1 cellular context compared by ENCODE assay signal in the genomic region with DNA sequence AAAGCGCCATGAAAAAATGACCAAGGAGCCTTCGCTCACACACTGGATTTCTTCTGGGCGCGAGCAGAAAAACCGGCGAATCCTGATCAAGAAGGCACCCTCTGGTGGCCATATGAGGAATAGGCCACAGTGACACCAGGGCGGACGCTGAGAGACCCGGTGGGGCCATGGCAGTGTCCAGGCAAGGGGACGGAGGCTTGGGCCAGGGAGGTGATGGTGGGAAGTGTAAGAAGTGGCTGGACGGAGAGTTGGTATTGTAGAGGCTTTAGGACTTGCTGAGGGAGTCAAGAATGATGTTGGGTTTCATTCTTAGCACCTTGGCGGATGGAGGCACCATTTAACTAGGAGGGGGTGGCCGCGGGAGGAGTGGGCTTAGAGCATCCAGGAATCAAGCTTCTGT.
TF ChIP-seq lines count a peak whose summit lies in the region.

No MANE protein-coding gene starts in this region.

TF ChIP-seq in HepG2, 621 proteins besides CTCF, POLR2A, EP300 and RAD21:
- no peak for TF ChIP-seq ZNF34 (CRISPR knock-in tag; IDR thresholded peaks at IDR 0.05; ENCODE audit: borderline replicate concordance)
- TF ChIP-seq HMGXB4 (CRISPR knock-in tag; IDR thresholded peaks at IDR 0.05; ENCODE audit: borderline replicate concordance in 1 of 2, low read depth in 1 of 2) = peak in 1 of 2 experiments; percentile 34; a peak in 1 of 4 replicates
- peak; percentile 74 for TF ChIP-seq STAG1 (CRISPR knock-in tag; IDR thresholded peaks at IDR 0.05)
- no peak for TF ChIP-seq ZNF574 (CRISPR knock-in tag; IDR thresholded peaks at IDR 0.05)
- TF ChIP-seq SOX6 (IDR thresholded peaks at IDR 0.05) = no peak
- no peak for TF ChIP-seq SOX6 (CRISPR knock-in tag; IDR thresholded peaks at IDR 0.05)
- 0 out of 2 replicates have a peak, but pooled peaks have one; percentile 16 for TF ChIP-seq ZNF605 (CRISPR knock-in tag; IDR thresholded peaks at IDR 0.05)
- peak; percentile 86 for TF ChIP-seq XRCC5 (optimal IDR thresholded peaks at IDR 0.05; ENCODE audit: low read length)
- peak; percentile 61 for TF ChIP-seq SMC3 (IDR thresholded peaks at IDR 0.05; ENCODE audit: low read length)
- TF ChIP-seq, protein P1, sequence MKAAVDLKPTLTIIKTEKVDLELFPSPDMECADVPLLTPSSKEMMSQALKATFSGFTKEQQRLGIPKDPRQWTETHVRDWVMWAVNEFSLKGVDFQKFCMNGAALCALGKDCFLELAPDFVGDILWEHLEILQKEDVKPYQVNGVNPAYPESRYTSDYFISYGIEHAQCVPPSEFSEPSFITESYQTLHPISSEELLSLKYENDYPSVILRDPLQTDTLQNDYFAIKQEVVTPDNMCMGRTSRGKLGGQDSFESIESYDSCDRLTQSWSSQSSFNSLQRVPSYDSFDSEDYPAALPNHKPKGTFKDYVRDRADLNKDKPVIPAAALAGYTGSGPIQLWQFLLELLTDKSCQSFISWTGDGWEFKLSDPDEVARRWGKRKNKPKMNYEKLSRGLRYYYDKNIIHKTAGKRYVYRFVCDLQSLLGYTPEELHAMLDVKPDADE (CRISPR knock-in tag; IDR thresholded peaks at IDR 0.05) = no peak
- peak; percentile 26; the same call in 1 of the 2 replicates for TF ChIP-seq BORCS8-MEF2B (CRISPR knock-in tag; IDR thresholded peaks at IDR 0.05)
- TF ChIP-seq TRIM24 (CRISPR knock-in tag; IDR thresholded peaks at IDR 0.05) = no peak
- TF ChIP-seq, protein P2, sequence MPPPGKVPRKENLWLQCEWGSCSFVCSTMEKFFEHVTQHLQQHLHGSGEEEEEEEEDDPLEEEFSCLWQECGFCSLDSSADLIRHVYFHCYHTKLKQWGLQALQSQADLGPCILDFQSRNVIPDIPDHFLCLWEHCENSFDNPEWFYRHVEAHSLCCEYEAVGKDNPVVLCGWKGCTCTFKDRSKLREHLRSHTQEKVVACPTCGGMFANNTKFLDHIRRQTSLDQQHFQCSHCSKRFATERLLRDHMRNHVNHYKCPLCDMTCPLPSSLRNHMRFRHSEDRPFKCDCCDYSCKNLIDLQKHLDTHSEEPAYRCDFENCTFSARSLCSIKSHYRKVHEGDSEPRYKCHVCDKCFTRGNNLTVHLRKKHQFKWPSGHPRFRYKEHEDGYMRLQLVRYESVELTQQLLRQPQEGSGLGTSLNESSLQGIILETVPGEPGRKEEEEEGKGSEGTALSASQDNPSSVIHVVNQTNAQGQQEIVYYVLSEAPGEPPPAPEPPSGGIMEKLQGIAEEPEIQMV (CRISPR knock-in tag; IDR thresholded peaks at IDR 0.05; ENCODE audit: low read depth) = 0 out of 2 replicates have a peak, but pooled peaks have one; percentile 67
- TF ChIP-seq KDM2A (CRISPR knock-in tag; IDR thresholded peaks at IDR 0.05; ENCODE audit: borderline replicate concordance, low read depth) = peak; percentile 51; the same call in 1 of the 2 replicates
- 0 out of 2 replicates have a peak, but pooled peaks have one; percentile 25 for TF ChIP-seq PATZ1 (CRISPR knock-in tag; IDR thresholded peaks at IDR 0.05)
- no peak for TF ChIP-seq NBN (conservative IDR thresholded peaks at IDR 0.05)
- TF ChIP-seq ETV5 (CRISPR knock-in tag; IDR thresholded peaks at IDR 0.05; ENCODE audit: borderline replicate concordance) = 0 out of 2 replicates have a peak, but pooled peaks have one; percentile 10
- no peak for TF ChIP-seq NFE2 (CRISPR knock-in tag; IDR thresholded peaks at IDR 0.05)
